In the genomic region with DNA sequence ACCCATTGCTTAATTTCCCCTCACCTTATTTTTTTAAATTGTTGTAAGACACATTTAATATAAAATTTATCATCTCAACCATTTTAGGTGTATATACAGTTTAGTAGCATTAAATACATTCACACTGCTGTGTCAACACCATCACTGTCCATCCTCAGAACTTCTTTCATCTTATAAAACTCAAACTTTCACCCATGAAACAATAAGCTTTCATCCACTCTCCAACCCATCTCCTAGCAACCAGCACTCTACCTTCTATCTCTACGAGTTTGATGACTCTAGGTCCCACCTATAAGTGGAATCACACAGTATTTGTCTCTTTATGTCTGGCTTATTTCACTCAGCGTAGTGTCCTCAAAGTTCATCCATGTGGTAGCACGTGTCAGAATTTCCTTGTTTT, we compare ENCODE assay signal across 39 cellular contexts.
"Had no signal": no experiment of that assay in that cellular context is flagged by ENCODE, and none has a peak within 500 bp of the region (broad histone marks: within the 10 kb centered on the region; RNA-seq: fewer than 3 reads in every experiment).

No MANE protein-coding gene starts in this region.

- ATAC-seq: activated naive CD4-positive, alpha-beta T cell treated with anti-CD3 and anti-CD28 coated beads, Interleukin-2, amount 50 U/mL, for 72 hours; activated naive CD8-positive, alpha-beta T cell treated with anti-CD3 and anti-CD28 coated beads, Interleukin-2, amount 50 U/mL, for 24 hours; activated T-cell treated with anti-CD3 and anti-CD28 coated beads, Interleukin-2, amount 50 U/mL, for 4 hours; activated T-cell treated with anti-CD3 and anti-CD28 coated beads, Interleukin-2, amount 50 U/mL, for 72 hours; activated T-helper 17 cell treated with anti-CD3 and anti-CD28 coated beads, Interleukin-2, amount 50 U/mL, for 72 hours; body of pancreas had no signal

- H3K27me3 Mint-ChIP-seq: activated naive CD8-positive, alpha-beta T cell treated with anti-CD3 and anti-CD28 coated beads, Interleukin-2, amount 10 ng/mL, durations not matched to agents 7 days and 5 days; central memory CD8-positive, alpha-beta T cell had no signal

- FAIRE-seq: astrocyte, bronchial epithelial cell had no signal

- H3K4me3 Mint-ChIP-seq: activated naive CD4-positive, alpha-beta T cell treated with anti-CD3 and anti-CD28 coated beads for 36 hours; activated naive CD4-positive, alpha-beta T cell treated with anti-CD3 and anti-CD28 coated beads, Interleukin-2, amount 10 ng/mL, durations not matched to agents 7 days and 5 days; activated naive CD4-positive, alpha-beta T cell treated with anti-CD3 and anti-CD28 coated beads, Interleukin-2, amount 50 U/mL, for 24 hours; activated naive CD8-positive, alpha-beta T cell; activated naive CD8-positive, alpha-beta T cell treated with anti-CD3 and anti-CD28 coated beads for 36 hours; activated naive CD8-positive, alpha-beta T cell treated with anti-CD3 and anti-CD28 coated beads, Interleukin-2, amount 10 ng/mL, durations not matched to agents 7 days and 5 days; activated naive CD8-positive, alpha-beta T cell treated with anti-CD3 and anti-CD28 coated beads, Interleukin-2, amount 50 U/mL, for 24 hours; activated T-cell treated with anti-CD3 and anti-CD28 coated beads, Interleukin-2, amount 50 U/mL, for 24 hours; activated T-cell treated with anti-CD3 and anti-CD28 coated beads, Interleukin-2, amount 50 U/mL, for 4 hours; activated T-cell treated with anti-CD3 and anti-CD28 coated beads, Interleukin-2, amount 50 U/mL, for 72 hours; activated T-helper 1 cell treated with anti-CD3 and anti-CD28 coated beads, Interleukin-12 subunit alpha, Interleukin-12 subunit beta, Interleukin-2, Interleukin-4 antibody, amounts not matched to agents 30 ng/mL and 10 ng/mL and 1 ng/mL, durations not matched to agents 14 hours and 24 hours and 36 hours; activated T-helper 17 cell treated with anti-CD3 and anti-CD28 coated beads, Interleukin-2, amount 50 U/mL, for 72 hours; brain; central memory CD8-positive, alpha-beta T cell had no signal

- H3K4me1 Mint-ChIP-seq: activated naive CD4-positive, alpha-beta T cell treated with anti-CD3 and anti-CD28 coated beads, Interleukin-2, amount 10 ng/mL, durations not matched to agents 7 days and 5 days; activated naive CD4-positive, alpha-beta T cell treated with anti-CD3 and anti-CD28 coated beads, Interleukin-2, amount 50 U/mL, for 24 hours; activated naive CD8-positive, alpha-beta T cell treated with anti-CD3 and anti-CD28 coated beads for 36 hours; activated naive CD8-positive, alpha-beta T cell treated with anti-CD3 and anti-CD28 coated beads, Interleukin-2, amount 10 ng/mL, durations not matched to agents 7 days and 5 days; activated naive CD8-positive, alpha-beta T cell treated with anti-CD3 and anti-CD28 coated beads, Interleukin-2, amount 50 U/mL, for 24 hours; activated T-helper 17 cell treated with anti-CD3 and anti-CD28 coated beads, Interleukin-2, amount 50 U/mL, for 72 hours; brain; central memory CD8-positive, alpha-beta T cell had no signal

- H3K36me3 Mint-ChIP-seq: activated naive CD4-positive, alpha-beta T cell treated with anti-CD3 and anti-CD28 coated beads, Interleukin-2, amount 10 ng/mL, durations not matched to agents 7 days and 5 days; activated naive CD4-positive, alpha-beta T cell treated with anti-CD3 and anti-CD28 coated beads, Interleukin-2, amount 50 U/mL, for 24 hours; activated naive CD4-positive, alpha-beta T cell treated with anti-CD3 and anti-CD28 coated beads, Interleukin-2, amount 50 U/mL, for 72 hours; activated naive CD8-positive, alpha-beta T cell; activated naive CD8-positive, alpha-beta T cell treated with anti-CD3 and anti-CD28 coated beads for 36 hours; activated naive CD8-positive, alpha-beta T cell treated with anti-CD3 and anti-CD28 coated beads, Interleukin-2, amount 10 ng/mL, durations not matched to agents 7 days and 5 days; brain had no signal

- H3K9me3 Mint-ChIP-seq: activated naive CD4-positive, alpha-beta T cell treated with anti-CD3 and anti-CD28 coated beads for 36 hours; activated naive CD4-positive, alpha-beta T cell treated with anti-CD3 and anti-CD28 coated beads, Interleukin-2, amount 50 U/mL, for 24 hours; activated naive CD8-positive, alpha-beta T cell treated with anti-CD3 and anti-CD28 coated beads for 36 hours; activated naive CD8-positive, alpha-beta T cell treated with anti-CD3 and anti-CD28 coated beads, Interleukin-2, amount 10 ng/mL, durations not matched to agents 7 days and 5 days; activated naive CD8-positive, alpha-beta T cell treated with anti-CD3 and anti-CD28 coated beads, Interleukin-2, amount 50 U/mL, for 24 hours; activated T-cell treated with anti-CD3 and anti-CD28 coated beads, Interleukin-2, amount 50 U/mL, for 24 hours; activated T-cell treated with anti-CD3 and anti-CD28 coated beads, Interleukin-2, amount 50 U/mL, for 4 hours; activated T-helper 17 cell treated with anti-CD3 and anti-CD28 coated beads, Interleukin-2, amount 50 U/mL, for 72 hours had no signal

- H3K4me3 ChIP-seq: adrenal gland, ascending aorta, body of pancreas, breast epithelium, cardiac muscle cell had no signal

- H3K4me1 ChIP-seq: adrenal gland, ascending aorta, body of pancreas, breast epithelium had no signal

- H3K27me3 ChIP-seq: adrenal gland, ascending aorta, body of pancreas, brain microvascular endothelial cell, breast epithelium, cardiac muscle cell had no signal

- H3K9me3 ChIP-seq: adrenal gland, ascending aorta, body of pancreas, breast epithelium had no signal

- H3K27ac Mint-ChIP-seq: activated naive CD4-positive, alpha-beta T cell treated with anti-CD3 and anti-CD28 coated beads for 36 hours; activated naive CD4-positive, alpha-beta T cell treated with anti-CD3 and anti-CD28 coated beads, Interleukin-2, amount 10 ng/mL, durations not matched to agents 7 days and 5 days; activated naive CD4-positive, alpha-beta T cell treated with anti-CD3 and anti-CD28 coated beads, Interleukin-2, amount 50 U/mL, for 24 hours; activated naive CD4-positive, alpha-beta T cell treated with anti-CD3 and anti-CD28 coated beads, Interleukin-2, amount 50 U/mL, for 72 hours; activated naive CD8-positive, alpha-beta T cell; activated naive CD8-positive, alpha-beta T cell treated with anti-CD3 and anti-CD28 coated beads for 36 hours; activated naive CD8-positive, alpha-beta T cell treated with anti-CD3 and anti-CD28 coated beads, Interleukin-2, amount 10 ng/mL, durations not matched to agents 7 days and 5 days; activated naive CD8-positive, alpha-beta T cell treated with anti-CD3 and anti-CD28 coated beads, Interleukin-2, amount 50 U/mL, for 24 hours; activated T-cell treated with anti-CD3 and anti-CD28 coated beads, Interleukin-2, amount 50 U/mL, for 24 hours; activated T-cell treated with anti-CD3 and anti-CD28 coated beads, Interleukin-2, amount 50 U/mL, for 72 hours; activated T-helper 1 cell treated with anti-CD3 and anti-CD28 coated beads, Interleukin-12 subunit alpha, Interleukin-12 subunit beta, Interleukin-2, Interleukin-4 antibody, amounts not matched to agents 30 ng/mL and 10 ng/mL and 1 ng/mL, durations not matched to agents 14 hours and 24 hours and 36 hours; activated T-helper 17 cell treated with anti-CD3 and anti-CD28 coated beads, Interleukin-2, amount 50 U/mL, for 72 hours; activated T-helper 2 cell treated with anti-CD3 and anti-CD28 coated beads, Interferon-gamma antibody, Interleukin-2, Interleukin-4, amounts not matched to agents 10 μg/mL and 5 μg/mL and 100 μg/mL, durations not matched to agents 14 hours and 24 hours and 36 hours; brain had no signal

- DNase-seq: activated effector memory CD4-positive, alpha-beta T cell treated with anti-CD3 and anti-CD28 coated beads, Interleukin-2, amount 50 U/mL, for 16 hours; activated effector memory CD4-positive, alpha-beta T cell treated with Interleukin-2 at 50 U/mL for 16 hours; activated gamma-delta T cell; activated gamma-delta T cell treated with Interleukin-2 at 50 U/mL for 16 hours; activated naive CD4-positive, alpha-beta T cell; activated naive CD4-positive, alpha-beta T cell treated with anti-CD3 and anti-CD28 coated beads for 36 hours; activated naive CD4-positive, alpha-beta T cell treated with anti-CD3 and anti-CD28 coated beads, Interleukin-2, amount 10 ng/mL, durations not matched to agents 7 days and 5 days; activated naive CD4-positive, alpha-beta T cell treated with anti-CD3 and anti-CD28 coated beads, Interleukin-2, amount 50 U/mL, for 16 hours; activated naive CD4-positive, alpha-beta T cell treated with Interleukin-2 at 50 U/mL for 16 hours; activated naive CD8-positive, alpha-beta T cell treated with anti-CD3 and anti-CD28 coated beads for 36 hours; activated naive CD8-positive, alpha-beta T cell treated with anti-CD3 and anti-CD28 coated beads, Interleukin-2, amount 10 ng/mL, durations not matched to agents 7 days and 5 days; activated naive CD8-positive, alpha-beta T cell treated with anti-CD3 and anti-CD28 coated beads, Interleukin-2, amount 50 U/mL, for 24 hours; activated T-cell treated with anti-CD3 and anti-CD28 coated beads, Interleukin-2, amount 50 U/mL, for 24 hours; activated T-cell treated with anti-CD3 and anti-CD28 coated beads, Interleukin-2, amount 50 U/mL, for 4 hours; activated T-cell treated with anti-CD3 and anti-CD28 coated beads, Interleukin-2, amount 50 U/mL, for 48 hours; activated T-cell treated with anti-CD3 and anti-CD28 coated beads, Interleukin-2, amount 50 U/mL, for 72 hours; adrenal gland; amniotic stem cell; amygdala; anterior cingulate cortex; aorta; body of pancreas; brain microvascular endothelial cell; caudate nucleus; central memory CD4-positive, alpha-beta T cell; cerebellar nuclear complex had no signal

- H3K27ac ChIP-seq: adrenal gland, ascending aorta, body of pancreas, brain microvascular endothelial cell, breast epithelium, cardiac muscle cell had no signal

- H3K36me3 ChIP-seq: adrenal gland, ascending aorta, brain microvascular endothelial cell, breast epithelium, cardiac muscle cell had no signal
